18 cellular contexts compared by ENCODE assay signal in the genomic region with DNA sequence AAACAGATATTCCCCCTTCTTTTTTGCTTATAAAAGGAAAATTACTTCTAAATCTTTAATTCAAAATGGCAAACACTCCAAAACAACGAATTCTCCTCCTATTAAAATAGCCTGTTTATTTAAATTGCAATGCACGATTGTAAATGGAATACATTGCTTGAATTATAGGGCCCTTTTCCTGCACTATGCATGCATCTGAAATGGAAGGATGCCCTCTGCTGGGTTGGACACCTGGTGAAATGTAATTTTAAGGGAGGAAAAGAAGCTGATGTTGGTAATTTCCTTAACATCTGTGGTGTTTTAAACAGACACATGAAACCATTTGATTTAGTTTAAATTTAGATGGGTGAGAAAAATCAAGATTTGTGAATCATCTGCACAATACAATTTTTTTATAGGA.
A peak's percentile ranks its signal among the peaks of the same experiment; 100 is the strongest.
DNase-seq lines count a peak whose midpoint lies in the region; ATAC-seq, FAIRE-seq and TF ChIP-seq lines count a peak whose summit lies in the region.
"Had no signal": no experiment of that assay in that cellular context is flagged by ENCODE, and none has a peak within 500 bp of the region (broad histone marks: within the 10 kb centered on the region; RNA-seq: fewer than 3 reads in every experiment).

No MANE protein-coding gene starts in this region.

- H3K27ac Mint-ChIP-seq in GM23338 = no peak overlapping the region
- H3K27ac Mint-ChIP-seq: activated CD4-positive, alpha-beta memory T cell treated with anti-CD3 and anti-CD28 coated beads, Interleukin-2, amount 10 ng/mL, durations not matched to agents 7 days and 5 days; stimulated activated memory B cell treated with anti-CD40 and anti-IgM and Interleukin-4, amounts not matched to agents 10 μg/mL and 1 μg/mL and 100 μg/mL, for 72 hours had no signal

- H3K79me2 ChIP-seq in GM23338 (replicated peaks; ENCODE audit: insufficient read depth) (no peaks in the 10 kb centered on the region), PC-3 (ENCODE audit: low read length) (no peaks in the 10 kb centered on the region), keratinocyte (ENCODE audit: control insufficient read depth, insufficient read depth, low read length) (no peaks in the 10 kb centered on the region)

- H3K4me2 ChIP-seq in GM23338 (no peak overlapping the region), PC-3 (ENCODE audit: low read length) (no peak overlapping the region), keratinocyte (ENCODE audit: control insufficient read depth, extremely low read depth, insufficient read depth, low read depth, low read length) (no peak overlapping the region)

- POLR2A ChIA-PET in PC-3 (lab: Charles Lee; ENCODE audit: unreplicated experiment) = no interaction called here

- intact Hi-C loops in PC-3 (cut with micrococcal nuclease) (loop anchor here (2.0 to 10.0 kb wide), 2 partner anchors 91 to 397 kb away; no protein-coding TSS in a partner anchor), sciatic nerve (cut with DNase I) (no loop called here)

- ATAC-seq in GM23338 = no peak
- peak; percentile 60 for ATAC-seq in PC-3
- no peak for ATAC-seq in GM18873 (IDR thresholded peaks at IDR 0.05; ENCODE audit: low FRiP score, unreplicated experiment)
- no peak for ATAC-seq in sciatic nerve
- ATAC-seq: esophagus mucosa; stimulated activated memory B cell treated with anti-CD40 and anti-IgM and Interleukin-4, amounts not matched to agents 10 μg/mL and 1 μg/mL and 100 μg/mL, for 72 hours had no signal

- dilution Hi-C loops in keratinocyte (cut with MboI; ENCODE audit: extremely low pct_ligation_motif_present, low sequenced_read_pairs) = no loop called here

- BruUV-seq in PC-3 (replicated peaks; lab: Mats Ljungman, UMichigan) = no TSS peak

- H3K9me1 ChIP-seq in keratinocyte (ENCODE audit: control insufficient read depth, extremely low read depth, insufficient read depth, low read length) = no peaks in the 10 kb centered on the region

- H3K4me1 ChIP-seq in GM23338 (ENCODE audit: insufficient read depth) (no peaks in the 10 kb centered on the region), PC-3 (ENCODE audit: insufficient read depth, low read length) (no peaks in the 10 kb centered on the region), keratinocyte (ENCODE audit: control insufficient read depth, extremely low read depth, insufficient read depth, low read length) (no peaks in the 10 kb centered on the region), SJCRH30 (no peaks in the 10 kb centered on the region)
- H3K4me1 ChIP-seq: prostate gland had no signal

- H3K36me3 Mint-ChIP-seq in GM23338 (ENCODE audit: low read depth) = peaks cover 10% of the 10 kb centered on the region; the same call in 2 of the 3 replicates
- H3K36me3 Mint-ChIP-seq: stimulated activated memory B cell treated with anti-CD40 and anti-IgM and Interleukin-4, amounts not matched to agents 10 μg/mL and 1 μg/mL and 100 μg/mL, for 72 hours had no signal

- H3K36me3 ChIP-seq in GM23338 (ENCODE audit: insufficient read depth) (no peaks in the 10 kb centered on the region), PC-3 (ENCODE audit: low read depth, low read length) (no peaks in the 10 kb centered on the region), keratinocyte (ENCODE audit: control insufficient read depth in 2 of 2, extremely low read depth in 1 of 2, insufficient read depth in 2 of 2, low read length in 2 of 2) (no peaks in the 10 kb centered on the region), SJCRH30 (no peaks in the 10 kb centered on the region)
- H3K36me3 ChIP-seq: prostate gland had no signal

- H3F3A ChIP-seq in GM23338 (replicated peaks; ENCODE audit: low read depth) (no peaks in the 10 kb centered on the region), PC-3 (ENCODE audit: low read length, unreplicated experiment) (no peaks in the 10 kb centered on the region)

- peaks cover 16% of the 10 kb centered on the region for H3K9me3 Mint-ChIP-seq in GM23338

- H3K9me3 ChIP-seq in PC-3 (ENCODE audit: low read length) = no peaks in the 10 kb centered on the region
- H3K9me3 ChIP-seq in keratinocyte (ENCODE audit: control insufficient read depth, low read depth, low read length) = no peaks in the 10 kb centered on the region
- H3K9me3 ChIP-seq in SJCRH30 (replicated peaks) = no peaks in the 10 kb centered on the region
- H3K9me3 ChIP-seq: prostate gland had no signal

- CTCF ChIA-PET in PC-3 (lab: Charles Lee) = interaction anchor here (1.0 to 1.3 kb wide), 2 partner anchors 50 to 397 kb away, joined by 3 read pairs; no protein-coding TSS in a partner anchor

- DNase-seq in GM23338 (ENCODE audit: low spot score) (peak; percentile 7), PC-3 (peak; percentile 48), keratinocyte (ENCODE audit: low read depth, low spot score) (no peak), SJCRH30 (no peak), HuH-7.5 (ENCODE audit: low spot score) (no peak), sciatic nerve (ENCODE audit: low spot score) (no peak)
- DNase-seq: activated CD4-positive, alpha-beta memory T cell treated with anti-CD3 and anti-CD28 coated beads, Interleukin-2, amount 10 ng/mL, durations not matched to agents 7 days and 5 days; activated naive CD4-positive, alpha-beta T cell treated with Interleukin-2 at 50 U/mL for 16 hours; central memory CD4-positive, alpha-beta T cell; GDM1; NCI-H2029; stimulated activated CD4-positive, alpha-beta T cell treated with anti-CD3 and anti-CD28 coated beads, Interleukin-2, amount 100 ng/mL, for 48 hours; T-helper 2 cell had no signal

- no peak for FAIRE-seq in keratinocyte (lab: Jason Lieb, UNC)

- H2AFZ ChIP-seq in GM23338 (no peak overlapping the region), PC-3 (ENCODE audit: low read length) (no peak overlapping the region), keratinocyte (ENCODE audit: control insufficient read depth, low read length) (no peak overlapping the region)

- H3K9me2 ChIP-seq in GM23338 (ENCODE audit: insufficient read depth) (no peaks in the 10 kb centered on the region; the same call in 1 of the 2 replicates), PC-3 (replicated peaks; ENCODE audit: low read length) (no peaks in the 10 kb centered on the region)

- H4K20me1 ChIP-seq in GM23338 (replicated peaks; ENCODE audit: insufficient read depth) (no peaks in the 10 kb centered on the region), PC-3 (ENCODE audit: low read length) (no peaks in the 10 kb centered on the region), keratinocyte (ENCODE audit: control insufficient read depth, extremely low read depth, insufficient read depth, low read length) (no peaks in the 10 kb centered on the region)

- H3K9ac ChIP-seq in PC-3 (ENCODE audit: low read length) (no peak overlapping the region), keratinocyte (ENCODE audit: control insufficient read depth, extremely low read depth, insufficient read depth, low read length) (no peak overlapping the region)

- TF ChIP-seq CTCF in 22Rv1 (IDR thresholded peaks at IDR 0.05) (peak; percentile 54), GM23338 (conservative IDR thresholded peaks at IDR 0.05; ENCODE audit: low read depth in 2 of 2) (peak; percentile 42 to 61), PC-3 (conservative IDR thresholded peaks at IDR 0.05; ENCODE audit: low read depth, low read length) (peak; percentile 65), keratinocyte (optimal IDR thresholded peaks at IDR 0.05 in 1 of 3, IDR thresholded peaks at IDR 0.05 in 1 of 3, conservative IDR thresholded peaks at IDR 0.05 in 1 of 3; ENCODE audit: extremely low read depth in 1 of 3, insufficient read depth in 2 of 3, low read length in 3 of 3) (peak in 2 of 3 experiments; percentile 4 to 5)

- H3K27me3 ChIP-seq in GM23338 (ENCODE audit: insufficient read depth) (no peaks in the 10 kb centered on the region), PC-3 (ENCODE audit: low read length) (no peaks in the 10 kb centered on the region), keratinocyte (ENCODE audit: control insufficient read depth, extremely low read depth, insufficient read depth, low read length) (no peaks in the 10 kb centered on the region), SJCRH30 (no peaks in the 10 kb centered on the region)

- H3K27ac ChIP-seq in 22Rv1 = no peak overlapping the region
- no peak overlapping the region for H3K27ac ChIP-seq in GM23338 (ENCODE audit: low read depth)
- no peak overlapping the region for H3K27ac ChIP-seq in PC-3 (ENCODE audit: low read length)
- H3K27ac ChIP-seq in keratinocyte (ENCODE audit: control insufficient read depth, insufficient read depth, low read length) = no peak overlapping the region
- no peak overlapping the region for H3K27ac ChIP-seq in SJCRH30
- H3K27ac ChIP-seq: prostate gland had no signal

- H3K4me3 ChIP-seq in GM23338 = no peak overlapping the region
- no peak overlapping the region for H3K4me3 ChIP-seq in PC-3 (ENCODE audit: low read length)
- H3K4me3 ChIP-seq in keratinocyte (ENCODE audit: control insufficient read depth in 2 of 3, extremely low read depth in 1 of 3, insufficient read depth in 2 of 3, low read depth in 1 of 3, low read length in 3 of 3) = no peak overlapping the region
- no peak overlapping the region for H3K4me3 ChIP-seq in SJCRH30
- H3K4me3 ChIP-seq: prostate gland had no signal

- peaks cover 2% of the 10 kb centered on the region for H3K27me3 Mint-ChIP-seq in GM23338 (ENCODE audit: insufficient read depth, low read depth, poor library complexity)
- H3K27me3 Mint-ChIP-seq: activated CD4-positive, alpha-beta memory T cell treated with anti-CD3 and anti-CD28 coated beads, Interleukin-2, amount 10 ng/mL, durations not matched to agents 7 days and 5 days; stimulated activated memory B cell treated with anti-CD40 and anti-IgM and Interleukin-4, amounts not matched to agents 10 μg/mL and 1 μg/mL and 100 μg/mL, for 72 hours had no signal

- no peak overlapping the region for H3K4me3 Mint-ChIP-seq in GM23338
- H3K4me3 Mint-ChIP-seq: activated CD4-positive, alpha-beta memory T cell treated with anti-CD3 and anti-CD28 coated beads, Interleukin-2, amount 10 ng/mL, durations not matched to agents 7 days and 5 days; stimulated activated memory B cell treated with anti-CD40 and anti-IgM and Interleukin-4, amounts not matched to agents 10 μg/mL and 1 μg/mL and 100 μg/mL, for 72 hours had no signal

- peaks cover 4% of the 10 kb centered on the region; the same call in 1 of the 3 replicates for H3K4me1 Mint-ChIP-seq in GM23338
- H3K4me1 Mint-ChIP-seq: activated CD4-positive, alpha-beta memory T cell treated with anti-CD3 and anti-CD28 coated beads, Interleukin-2, amount 10 ng/mL, durations not matched to agents 7 days and 5 days; stimulated activated memory B cell treated with anti-CD40 and anti-IgM and Interleukin-4, amounts not matched to agents 10 μg/mL and 1 μg/mL and 100 μg/mL, for 72 hours had no signal

TF ChIP-seq in GM23338, 12 proteins besides CTCF, POLR2A, EP300 and RAD21 (continues in another document):
- TF ChIP-seq, protein P1, sequence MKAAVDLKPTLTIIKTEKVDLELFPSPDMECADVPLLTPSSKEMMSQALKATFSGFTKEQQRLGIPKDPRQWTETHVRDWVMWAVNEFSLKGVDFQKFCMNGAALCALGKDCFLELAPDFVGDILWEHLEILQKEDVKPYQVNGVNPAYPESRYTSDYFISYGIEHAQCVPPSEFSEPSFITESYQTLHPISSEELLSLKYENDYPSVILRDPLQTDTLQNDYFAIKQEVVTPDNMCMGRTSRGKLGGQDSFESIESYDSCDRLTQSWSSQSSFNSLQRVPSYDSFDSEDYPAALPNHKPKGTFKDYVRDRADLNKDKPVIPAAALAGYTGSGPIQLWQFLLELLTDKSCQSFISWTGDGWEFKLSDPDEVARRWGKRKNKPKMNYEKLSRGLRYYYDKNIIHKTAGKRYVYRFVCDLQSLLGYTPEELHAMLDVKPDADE (IDR thresholded peaks at IDR 0.05) = no peak
- TF ChIP-seq EZH2 (IDR thresholded peaks at IDR 0.05; ENCODE audit: low read depth, unreplicated experiment) = no peak

Comparison
In these comparisons a context has a peak if more than half of its experiments do, and no peak if none do; other contexts are left out.
1. CTCF ChIP-seq: peak in every context shown above with its lines; median percentile 65 in PC-3; 54 in 22Rv1; 52 in GM23338; 4 in keratinocyte.
2. DNase-seq: peak in GM23338 (single experiment) and PC-3 (single experiment); none in keratinocyte (single experiment), SJCRH30 (0 of 2), HuH-7.5 (single experiment) and sciatic nerve (single experiment).